Comparison of ENCODE assay signal across 17 cellular contexts in genomic region chr7:121744877-121745276, GRCh38.
DNase-seq lines count a peak whose midpoint lies in the region; TF ChIP-seq lines count a peak whose summit lies in the region.
"Had no signal": no experiment of that assay in that cellular context is flagged by ENCODE, and none has a peak within 500 bp of the region (broad histone marks: within the 10 kb centered on the region; RNA-seq: fewer than 3 reads in every experiment).

No MANE protein-coding gene starts in this region.

- DNase-seq in NCI-H69 (lab: John Stamatoyannopoulos, UW) (peak; percentile 60), epithelial cell of esophagus (ENCODE audit: low read depth) (peak; percentile 57), mesendoderm (no peak), trophoblast cell (no peak), amniotic stem cell (lab: John Stamatoyannopoulos, UW) (no peak), osteoblast (ENCODE audit: insufficient read length, low spot score, missing footprints) (no peak)
- DNase-seq in activated CD4-positive, alpha-beta T cell treated with anti-CD3 and anti-CD28 coated beads, Interleukin-2, amount 50 U/mL, for 4 hours: no peak
- DNase-seq: ACHN; C1 segment of cervical spinal cord; H9; MV-4-11; NCI-H187; NCI-H446; NK-92 treated with Interleukin-12 subunit alpha and Interleukin-12 subunit beta, amount 100 ng/mL, for 24 hours; SHP77 had no signal

- H3K18ac ChIP-seq in mesendoderm (ENCODE audit: low read length): peak overlapping the region; percentile 18
- H3K18ac ChIP-seq in trophoblast cell (ENCODE audit: low read length): no peak overlapping the region

- H3K23ac ChIP-seq in mesendoderm (ENCODE audit: low read length) (no peak overlapping the region), trophoblast cell (ENCODE audit: low read length) (no peak overlapping the region)

- H3K79me1 ChIP-seq in mesendoderm (ENCODE audit: low read length) (no peaks in the 10 kb centered on the region), trophoblast cell (ENCODE audit: low read length) (no peaks in the 10 kb centered on the region)

- H3K79me2 ChIP-seq in mesendoderm (ENCODE audit: control insufficient read depth, insufficient read depth, low read length): no peaks in the 10 kb centered on the region
- no peaks in the 10 kb centered on the region for H3K79me2 ChIP-seq in trophoblast cell (ENCODE audit: control insufficient read depth, insufficient read depth, low read length, poor library complexity)
- no peaks in the 10 kb centered on the region for H3K79me2 ChIP-seq in osteoblast (ENCODE audit: insufficient read depth, low read length)

- no peak overlapping the region for H2AK5ac ChIP-seq in mesendoderm (ENCODE audit: low read length)
- no peak overlapping the region for H2AK5ac ChIP-seq in trophoblast cell (ENCODE audit: low read length)

- CTCF ChIA-PET in HEK293 (lab: Yijun Ruan, JAX): interaction anchor here (0.6 kb wide), 1 partner anchor 32 kb away, joined by 5 read pairs; no protein-coding TSS in a partner anchor

- POLR2A ChIA-PET in HEK293 (lab: Yijun Ruan, JAX): no interaction called here

- WGBS in mesendoderm (ENCODE audit: extremely low coverage, insufficient coverage, low lambda C conversion rate): no CpG with 5 or more reads among the region's 2 CpGs
- no CpG with 5 or more reads among the region's 2 CpGs for WGBS in trophoblast cell (ENCODE audit: extremely low coverage, insufficient coverage, insufficient read length)

- no peak overlapping the region for H3K4me2 ChIP-seq in mesendoderm (ENCODE audit: low read length)
- H3K4me2 ChIP-seq in trophoblast cell (ENCODE audit: low read length): no peak overlapping the region
- no peak overlapping the region for H3K4me2 ChIP-seq in osteoblast (ENCODE audit: insufficient read depth, low read length)

- H3K4me1 ChIP-seq in HEK293 (ENCODE audit: control insufficient read depth, insufficient read depth, low read length) (peaks cover 5% of the 10 kb centered on the region; the same call in 1 of the 2 replicates), mesendoderm (ENCODE audit: control insufficient read depth, low read depth, low read length) (no peaks in the 10 kb centered on the region), trophoblast cell (ENCODE audit: control insufficient read depth in 1 of 2, insufficient read depth in 2 of 2, low read length in 2 of 2) (no peaks in the 10 kb centered on the region), osteoblast (ENCODE audit: insufficient read depth, low read length) (no peaks in the 10 kb centered on the region)

- H4K5ac ChIP-seq in mesendoderm (ENCODE audit: low read length): no peak overlapping the region

- no peak overlapping the region for H2BK5ac ChIP-seq in mesendoderm (ENCODE audit: low read length)
- no peak overlapping the region for H2BK5ac ChIP-seq in trophoblast cell (ENCODE audit: low read depth, low read length, poor library complexity)

- H3K27ac ChIP-seq in HEK293 (ENCODE audit: extremely low read depth, low read depth, low read length) (no peak overlapping the region), mesendoderm (ENCODE audit: low read depth, low read length) (no peak overlapping the region), trophoblast cell (ENCODE audit: low read depth, low read length) (no peak overlapping the region), osteoblast (ENCODE audit: low read depth, low read length) (no peak overlapping the region)
- H3K27ac ChIP-seq: SK-N-MC had no signal

- H2BK120ac ChIP-seq in mesendoderm (ENCODE audit: low read depth, low read length) (no peak overlapping the region), trophoblast cell (ENCODE audit: insufficient read depth, low read length, poor library complexity) (no peak overlapping the region)

- H4K8ac ChIP-seq in mesendoderm (ENCODE audit: low read depth, low read length) (no peak overlapping the region), trophoblast cell (ENCODE audit: low read depth, low read length) (no peak overlapping the region)

- H2BK15ac ChIP-seq in mesendoderm (replicated peaks; ENCODE audit: low read depth): no peak overlapping the region

- H2BK12ac ChIP-seq in trophoblast cell (ENCODE audit: low read length): no peak overlapping the region

- H3K9me3 ChIP-seq in HEK293 (ENCODE audit: control insufficient read depth, insufficient read depth, low read depth, low read length) (no peaks in the 10 kb centered on the region), trophoblast cell (ENCODE audit: insufficient read depth, low read depth, low read length) (no peaks in the 10 kb centered on the region), osteoblast (ENCODE audit: low read depth, low read length) (no peaks in the 10 kb centered on the region)

- no peak overlapping the region for H2AFZ ChIP-seq in trophoblast cell (ENCODE audit: insufficient read depth, low read length, poor library complexity)
- H2AFZ ChIP-seq in osteoblast (ENCODE audit: low read length): no peak overlapping the region

- H3K14ac ChIP-seq in trophoblast cell (ENCODE audit: low read length): no peak overlapping the region

- H3K56ac ChIP-seq in mesendoderm (ENCODE audit: low read length): no peak overlapping the region

- H3K9ac ChIP-seq in mesendoderm (ENCODE audit: low read length) (no peak overlapping the region), trophoblast cell (ENCODE audit: low read length) (no peak overlapping the region)

- H3K4ac ChIP-seq in mesendoderm (ENCODE audit: low read depth, low read length) (no peak overlapping the region), trophoblast cell (ENCODE audit: low read depth, low read length) (no peak overlapping the region)

- H3K4me3 ChIP-seq in HEK293 (ENCODE audit: low read depth, low read length): no peak overlapping the region
- H3K4me3 ChIP-seq in epithelial cell of esophagus (ENCODE audit: low read length): no peak overlapping the region
- no peak overlapping the region for H3K4me3 ChIP-seq in mesendoderm (ENCODE audit: low read length)
- no peak overlapping the region for H3K4me3 ChIP-seq in trophoblast cell (ENCODE audit: low read depth, low read length)
- no peak overlapping the region for H3K4me3 ChIP-seq in osteoblast (ENCODE audit: insufficient read depth, low read length)
- H3K4me3 ChIP-seq: SK-N-MC had no signal

- H3K27me3 ChIP-seq in mesendoderm (ENCODE audit: insufficient read depth, low read length, poor library complexity) (no peaks in the 10 kb centered on the region), trophoblast cell (ENCODE audit: insufficient read depth, low read length) (no peaks in the 10 kb centered on the region), osteoblast (ENCODE audit: insufficient read depth, low read length) (no peaks in the 10 kb centered on the region)

- no peak overlapping the region for H4K91ac ChIP-seq in trophoblast cell (ENCODE audit: low read depth, low read length)

- H3K36me3 ChIP-seq in HEK293 (ENCODE audit: control insufficient read depth in 2 of 2, insufficient read depth in 1 of 2, low read length in 2 of 2): no peaks in the 10 kb centered on the region
- H3K36me3 ChIP-seq in mesendoderm (ENCODE audit: control insufficient read depth, insufficient read depth, low read length): no peaks in the 10 kb centered on the region
- H3K36me3 ChIP-seq in trophoblast cell (ENCODE audit: control insufficient read depth in 1 of 2, insufficient read depth in 2 of 2, low read length in 2 of 2): no peaks in the 10 kb centered on the region
- H3K36me3 ChIP-seq in osteoblast (ENCODE audit: insufficient read depth, low read length): no peaks in the 10 kb centered on the region

- no peaks in the 10 kb centered on the region for H4K20me1 ChIP-seq in osteoblast (ENCODE audit: insufficient read depth, low read length)

- H4K12ac ChIP-seq in trophoblast cell (ENCODE audit: low read depth, low read length): no peak overlapping the region

- TF ChIP-seq CTCF in HEK293 (tag by site-specific recombination; IDR thresholded peaks at IDR 0.05): no peak
- no peak for TF ChIP-seq CTCF in epithelial cell of esophagus (IDR thresholded peaks at IDR 0.05; ENCODE audit: insufficient read depth, low read depth, low read length, missing control alignments)
- no peak for TF ChIP-seq CTCF in osteoblast (IDR thresholded peaks at IDR 0.05; ENCODE audit: extremely low read depth, low read depth, low read length)

TF ChIP-seq in HEK293, 187 proteins besides CTCF, POLR2A, EP300 and RAD21:
- peak; percentile 71 for TF ChIP-seq REST (tag by site-specific recombination; IDR thresholded peaks at IDR 0.05)
- no peak for TF ChIP-seq ZNF2 (tag by site-specific recombination; IDR thresholded peaks at IDR 0.05)

Comparison
In these comparisons a context has a peak if more than half of its experiments do, and no peak if none do; other contexts are left out.
1. DNase-seq: peak in NCI-H69 (single experiment) and epithelial cell of esophagus (single experiment); none in mesendoderm (single experiment), trophoblast cell (0 of 2), activated CD4-positive, alpha-beta T cell treated with anti-CD3 and anti-CD28 coated beads, Interleukin-2, amount 50 U/mL, for 4 hours (0 of 2), amniotic stem cell (single experiment) and osteoblast (single experiment).